Comparison of ENCODE assay signal across 28 cellular contexts in genomic region chr7:33646992-33647391, GRCh38.
DNase-seq lines count a peak whose midpoint lies in the region; ATAC-seq, FAIRE-seq and TF ChIP-seq lines count a peak whose summit lies in the region.
"Had no signal": no experiment of that assay in that cellular context is flagged by ENCODE, and none has a peak within 500 bp of the region (broad histone marks: within the 10 kb centered on the region; RNA-seq: fewer than 3 reads in every experiment).

No MANE protein-coding gene starts in this region.

- dilution Hi-C loops in IMR-90 (cut with HindIII; ENCODE audit: low sequenced_read_pairs, unreplicated experiment): no loop called here

- H3K79me2 ChIP-seq in mesendoderm (ENCODE audit: control insufficient read depth, insufficient read depth, low read length): no peaks in the 10 kb centered on the region
- H3K79me2 ChIP-seq in trophoblast cell (ENCODE audit: control insufficient read depth, insufficient read depth, low read length, poor library complexity): no peaks in the 10 kb centered on the region
- H3K79me2 ChIP-seq in neural progenitor cell (ENCODE audit: low read depth): no peaks in the 10 kb centered on the region

- H2BK15ac ChIP-seq in IMR-90 (ENCODE audit: low read depth, low read length) (no peak overlapping the region), mesendoderm (replicated peaks; ENCODE audit: low read depth) (peak overlapping the region; percentile 88)

- H3K4me1 Mint-ChIP-seq in neural progenitor cell: no peaks in the 10 kb centered on the region

- no peaks in the 10 kb centered on the region for H3K9me3 Mint-ChIP-seq in neural progenitor cell
- H3K9me3 Mint-ChIP-seq: CD4-positive, alpha-beta T cell; CD8-positive, alpha-beta T cell had no signal

- H3K36me3 Mint-ChIP-seq in neural progenitor cell: no peaks in the 10 kb centered on the region

- no peaks in the 10 kb centered on the region for H3K36me3 ChIP-seq in IMR-90 (ENCODE audit: control insufficient read depth, insufficient read depth, low read length)
- H3K36me3 ChIP-seq in mesendoderm (ENCODE audit: control insufficient read depth, insufficient read depth, low read length): no peaks in the 10 kb centered on the region
- no peaks in the 10 kb centered on the region for H3K36me3 ChIP-seq in trophoblast cell (ENCODE audit: control insufficient read depth in 1 of 2, insufficient read depth in 2 of 2, low read length in 2 of 2)
- H3K36me3 ChIP-seq in small intestine (ENCODE audit: control insufficient read depth in 2 of 2, insufficient read depth in 2 of 2, low read length in 2 of 2): peaks cover 0 to 2% of the 10 kb centered on the region in 2 donors
- H3K36me3 ChIP-seq in neural progenitor cell: no peaks in the 10 kb centered on the region
- H3K36me3 ChIP-seq: BLaER1 treated with 17β-estradiol and CSF1 and Interleukin-3, amounts not matched to agents 10 nM and 100 nM had no signal

- H3K9me1 ChIP-seq in IMR-90 (ENCODE audit: insufficient read depth, low read length): 0 out of 2 replicates have a peak, but pooled peaks cover 8% of the 10 kb centered on the region

- H3K4ac ChIP-seq in IMR-90 (ENCODE audit: low read depth, low read length): no peak overlapping the region
- no peak overlapping the region for H3K4ac ChIP-seq in mesendoderm (ENCODE audit: low read depth, low read length)
- no peak overlapping the region for H3K4ac ChIP-seq in trophoblast cell (ENCODE audit: low read depth, low read length)

- ATAC-seq in IMR-90 (ENCODE audit: low read depth) (peak; percentile 64), GM18870 (IDR thresholded peaks at IDR 0.05; ENCODE audit: unreplicated experiment) (no peak)
- ATAC-seq: A549; CD8-positive, alpha-beta T cell; GM12878 had no signal

- no peak overlapping the region for H2BK5ac ChIP-seq in IMR-90 (ENCODE audit: low read depth, low read length, poor library complexity, severe bottlenecking)
- H2BK5ac ChIP-seq in mesendoderm (ENCODE audit: low read length): no peak overlapping the region
- H2BK5ac ChIP-seq in trophoblast cell (ENCODE audit: low read depth, low read length, poor library complexity): no peak overlapping the region

- no peaks in the 10 kb centered on the region for H3K79me1 ChIP-seq in IMR-90 (ENCODE audit: low read depth in 1 of 2, low read length in 2 of 2)
- H3K79me1 ChIP-seq in mesendoderm (ENCODE audit: low read length): no peaks in the 10 kb centered on the region
- H3K79me1 ChIP-seq in trophoblast cell (ENCODE audit: low read length): peaks cover 2% of the 10 kb centered on the region

- DNase-seq in IMR-90: peak; percentile 30
- DNase-seq in mesendoderm: no peak
- DNase-seq in trophoblast cell: peak; percentile 27 to 56
- peak; percentile 47 for DNase-seq in small intestine
- DNase-seq in activated gamma-delta T cell treated with Interleukin-2 at 50 U/mL for 16 hours: no peak
- DNase-seq in neural progenitor cell (ENCODE audit: low spot score): no peak
- DNase-seq: AML-193; Caco-2; Calu3; CD4-positive, alpha-beta T cell; CD8-positive, alpha-beta T cell; DMS153; DMS53; DMS79; DND-41; EL; GDM1 had no signal

- H4K5ac ChIP-seq in IMR-90 (ENCODE audit: low read depth, low read length) (no peak overlapping the region), mesendoderm (ENCODE audit: low read length) (no peak overlapping the region)

- no peak overlapping the region for H2AK5ac ChIP-seq in IMR-90 (ENCODE audit: low read depth, low read length)
- no peak overlapping the region for H2AK5ac ChIP-seq in mesendoderm (ENCODE audit: low read length)
- no peak overlapping the region for H2AK5ac ChIP-seq in trophoblast cell (ENCODE audit: low read length)

- H3K56ac ChIP-seq in IMR-90 (ENCODE audit: extremely low read depth, insufficient read depth, low read length) (no peak overlapping the region), mesendoderm (ENCODE audit: low read length) (no peak overlapping the region)

- TF ChIP-seq POLR2A in IMR-90 (IDR thresholded peaks at IDR 0.05; ENCODE audit: low read depth, low read length): no peak

- H3K27me3 Mint-ChIP-seq in neural progenitor cell (ENCODE audit: insufficient read depth, low read depth): no peaks in the 10 kb centered on the region
- H3K27me3 Mint-ChIP-seq: B cell; CD4-positive, alpha-beta T cell had no signal

- H3K27ac ChIP-seq in IMR-90 (ENCODE audit: insufficient read depth, low read length): no peak overlapping the region
- no peak overlapping the region for H3K27ac ChIP-seq in mesendoderm (ENCODE audit: low read depth, low read length)
- H3K27ac ChIP-seq in trophoblast cell (ENCODE audit: low read depth, low read length): no peak overlapping the region
- H3K27ac ChIP-seq in small intestine (ENCODE audit: low read depth in 1 of 2, low read length in 1 of 2): no peak overlapping the region
- H3K27ac ChIP-seq in neural progenitor cell: no peak overlapping the region
- H3K27ac ChIP-seq: 22Rv1; A549; BLaER1 treated with 17β-estradiol and CSF1 and Interleukin-3, amounts not matched to agents 10 nM and 100 nM; C4-2B had no signal

- no peaks in the 10 kb centered on the region for H3F3A ChIP-seq in neural progenitor cell (ENCODE audit: low read depth)

- no peak for TF ChIP-seq RAD21 in IMR-90 (IDR thresholded peaks at IDR 0.05; ENCODE audit: low read length)

- no peak overlapping the region for H2AFZ ChIP-seq in IMR-90 (replicated peaks; ENCODE audit: low read length, poor library complexity)
- H2AFZ ChIP-seq in trophoblast cell (ENCODE audit: insufficient read depth, low read length, poor library complexity): no peak overlapping the region
- no peak overlapping the region for H2AFZ ChIP-seq in neural progenitor cell (replicated peaks)

- 79% methylated on average over 2 of the region's 3 CpGs; no CpG with 5 or more reads in 1 of the 2 experiments for WGBS in IMR-90 (ENCODE audit: extremely low coverage in 2 of 2, insufficient read length in 1 of 2), 2 experiments
- WGBS in mesendoderm (ENCODE audit: extremely low coverage, insufficient coverage, low lambda C conversion rate): no CpG with 5 or more reads among the region's 3 CpGs
- no CpG with 5 or more reads among the region's 3 CpGs for whole genome bisulfite sequencing in trophoblast cell (ENCODE audit: extremely low coverage, insufficient coverage, insufficient read length)
- WGBS in small intestine, 3 donors: 43 to 67% (median 60%) methylated on average over 3 of the region's 3 CpGs

- H4K20me1 ChIP-seq in IMR-90 (ENCODE audit: insufficient read depth, low read length): no peaks in the 10 kb centered on the region
- H4K20me1 ChIP-seq in neural progenitor cell (ENCODE audit: low read depth): no peaks in the 10 kb centered on the region
- H4K20me1 ChIP-seq: BLaER1 treated with 17β-estradiol and CSF1 and Interleukin-3, amounts not matched to agents 10 nM and 100 nM had no signal

- no peak overlapping the region for H2BK20ac ChIP-seq in IMR-90 (ENCODE audit: low read depth, low read length)

- TF ChIP-seq CTCF in IMR-90 (conservative IDR thresholded peaks at IDR 0.05; ENCODE audit: low read depth, low read length) (no peak), neural progenitor cell (IDR thresholded peaks at IDR 0.05) (no peak)

- H3K9me3 ChIP-seq in IMR-90 (ENCODE audit: control insufficient read depth, insufficient read depth, low read length) (no peaks in the 10 kb centered on the region), trophoblast cell (ENCODE audit: insufficient read depth, low read depth, low read length) (no peaks in the 10 kb centered on the region), small intestine (ENCODE audit: control insufficient read depth, low read depth) (no peaks in the 10 kb centered on the region), neural progenitor cell (ENCODE audit: low read depth) (no peaks in the 10 kb centered on the region)
- H3K9me3 ChIP-seq: A549; BLaER1 treated with 17β-estradiol and CSF1 and Interleukin-3, amounts not matched to agents 10 nM and 100 nM; Caco-2 had no signal

- BruUV-seq in IMR-90 (replicated peaks; lab: Mats Ljungman, UMichigan): no TSS peak

- H3K9ac ChIP-seq in IMR-90 (ENCODE audit: low read depth, low read length) (no peak overlapping the region), mesendoderm (ENCODE audit: low read length) (no peak overlapping the region), trophoblast cell (ENCODE audit: low read length) (no peak overlapping the region), neural progenitor cell (no peak overlapping the region)
- H3K9ac ChIP-seq: BLaER1 treated with 17β-estradiol and CSF1 and Interleukin-3, amounts not matched to agents 10 nM and 100 nM had no signal

- POLR2A ChIA-PET in IMR-90 (lab: Charles Lee; ENCODE audit: unreplicated experiment): no interaction called here

- intact Hi-C loops in IMR-90 (cut with micrococcal nuclease): no loop called here

- H3K4me3 ChIP-seq in IMR-90 (ENCODE audit: insufficient read depth, low read depth, low read length): no peak overlapping the region
- no peak overlapping the region for H3K4me3 ChIP-seq in mesendoderm (ENCODE audit: low read length)
- no peak overlapping the region for H3K4me3 ChIP-seq in trophoblast cell (ENCODE audit: low read depth, low read length)
- H3K4me3 ChIP-seq in small intestine (ENCODE audit: low read depth in 1 of 2, low read length in 2 of 2): no peak overlapping the region
- no peak overlapping the region for H3K4me3 ChIP-seq in neural progenitor cell
- H3K4me3 ChIP-seq: A549; BLaER1 treated with 17β-estradiol and CSF1 and Interleukin-3, amounts not matched to agents 10 nM and 100 nM; GM12878 had no signal

- H2BK12ac ChIP-seq in trophoblast cell (ENCODE audit: low read length): no peak overlapping the region

- in situ Hi-C loops in IMR-90 (cut with MboI; ENCODE audit: low sequenced_read_pairs): no loop called here

- H2BK120ac ChIP-seq in IMR-90 (ENCODE audit: low read depth, low read length): no peak overlapping the region
- H2BK120ac ChIP-seq in mesendoderm (ENCODE audit: low read depth, low read length): no peak overlapping the region
- H2BK120ac ChIP-seq in trophoblast cell (ENCODE audit: insufficient read depth, low read length, poor library complexity): no peak overlapping the region

- H4K91ac ChIP-seq in IMR-90 (ENCODE audit: insufficient read depth, low read depth, low read length) (no peak overlapping the region), trophoblast cell (ENCODE audit: low read depth, low read length) (no peak overlapping the region)

- no peak overlapping the region for H3K4me3 Mint-ChIP-seq in neural progenitor cell
- H3K4me3 Mint-ChIP-seq: B cell; CD4-positive, alpha-beta T cell; CD8-positive, alpha-beta T cell had no signal

- H3K27me3 ChIP-seq in IMR-90 (ENCODE audit: control insufficient read depth, insufficient read depth, low read length): no peaks in the 10 kb centered on the region
- no peaks in the 10 kb centered on the region for H3K27me3 ChIP-seq in mesendoderm (ENCODE audit: insufficient read depth, low read length, poor library complexity)
- no peaks in the 10 kb centered on the region for H3K27me3 ChIP-seq in trophoblast cell (ENCODE audit: insufficient read depth, low read length)
- no peaks in the 10 kb centered on the region for H3K27me3 ChIP-seq in small intestine (ENCODE audit: control insufficient read depth in 2 of 2, insufficient read depth in 2 of 2, low read length in 2 of 2)
- H3K27me3 ChIP-seq in neural progenitor cell: no peaks in the 10 kb centered on the region
- H3K27me3 ChIP-seq: BLaER1 treated with 17β-estradiol and CSF1 and Interleukin-3, amounts not matched to agents 10 nM and 100 nM had no signal

- H3K18ac ChIP-seq in IMR-90 (ENCODE audit: low read depth, low read length): no peak overlapping the region; the same call in 1 of the 2 replicates
- peak overlapping the region; percentile 51 for H3K18ac ChIP-seq in mesendoderm (ENCODE audit: low read length)
- no peak overlapping the region for H3K18ac ChIP-seq in trophoblast cell (ENCODE audit: low read length)

- no peak overlapping the region for H2AK9ac ChIP-seq in IMR-90 (replicated peaks; ENCODE audit: low read depth, low read length, poor library complexity)

- H3K4me1 ChIP-seq in IMR-90 (ENCODE audit: control insufficient read depth, insufficient read depth, low read length) (peaks cover 5% of the 10 kb centered on the region), mesendoderm (ENCODE audit: control insufficient read depth, low read depth, low read length) (peaks cover 3% of the 10 kb centered on the region), trophoblast cell (ENCODE audit: control insufficient read depth in 1 of 2, insufficient read depth in 2 of 2, low read length in 2 of 2) (no peaks in the 10 kb centered on the region), small intestine (ENCODE audit: control insufficient read depth in 2 of 2, insufficient read depth in 1 of 2, low read depth in 1 of 2, low read length in 1 of 2) (peaks cover 0 to 2% of the 10 kb centered on the region in 2 donors), neural progenitor cell (peaks cover 10% of the 10 kb centered on the region)
- H3K4me1 ChIP-seq: A549, Caco-2 had no signal

- FAIRE-seq in small intestine (lab: Jason Lieb, UNC): no peak
- FAIRE-seq: A549, D721Med, GM12878, GM12892, GM18507, GM19239 had no signal

- H3K4me2 ChIP-seq in IMR-90 (ENCODE audit: low read depth, low read length): no peak overlapping the region
- H3K4me2 ChIP-seq in mesendoderm (ENCODE audit: low read length): no peak overlapping the region
- H3K4me2 ChIP-seq in trophoblast cell (ENCODE audit: low read length): no peak overlapping the region
- no peak overlapping the region for H3K4me2 ChIP-seq in neural progenitor cell
- H3K4me2 ChIP-seq: A549; BLaER1 treated with 17β-estradiol and CSF1 and Interleukin-3, amounts not matched to agents 10 nM and 100 nM had no signal

- no peak overlapping the region for H3K14ac ChIP-seq in IMR-90 (replicated peaks; ENCODE audit: low read depth, low read length)
- H3K14ac ChIP-seq in trophoblast cell (ENCODE audit: low read length): no peak overlapping the region

- no peak overlapping the region for H4K12ac ChIP-seq in trophoblast cell (ENCODE audit: low read depth, low read length)

- CTCF ChIA-PET in IMR-90 (lab: Yijun Ruan, JAX): no interaction called here

- H4K8ac ChIP-seq in IMR-90 (ENCODE audit: low read depth in 2 of 2, low read length in 2 of 2) (no peak overlapping the region), mesendoderm (ENCODE audit: low read depth, low read length) (no peak overlapping the region), trophoblast cell (ENCODE audit: low read depth, low read length) (no peak overlapping the region)

- no peak overlapping the region for H3K27ac Mint-ChIP-seq in neural progenitor cell
- H3K27ac Mint-ChIP-seq: B cell; CD4-positive, alpha-beta T cell; CD8-positive, alpha-beta T cell had no signal

- H3K23ac ChIP-seq in IMR-90 (ENCODE audit: low read depth, low read length) (no peak overlapping the region), mesendoderm (ENCODE audit: low read length) (no peak overlapping the region), trophoblast cell (ENCODE audit: low read length) (no peak overlapping the region)

Comparison
In these comparisons a context has a peak if more than half of its experiments do, and no peak if none do; other contexts are left out.
1. DNase-seq: peak in IMR-90 (single experiment), trophoblast cell (2 of 2) and small intestine (single experiment); none in mesendoderm (single experiment), activated gamma-delta T cell treated with Interleukin-2 at 50 U/mL for 16 hours (single experiment) and neural progenitor cell (single experiment).